In genomic region chr22:48490513-48491411, GRCh38 we compare ENCODE assay signal across 10 cellular contexts.
DNase-seq lines count a peak whose midpoint lies in the region; ATAC-seq and TF ChIP-seq lines count a peak whose summit lies in the region.
"Had no signal": no experiment of that assay in that cellular context is flagged by ENCODE, and none has a peak within 500 bp of the region (broad histone marks: within the 10 kb centered on the region; RNA-seq: fewer than 3 reads in every experiment).

No MANE protein-coding gene starts in this region.

- no peaks in the 10 kb centered on the region for H3K27me3 ChIP-seq in SJSA1 (replicated peaks)
- peaks cover 27% of the 10 kb centered on the region for H3K27me3 ChIP-seq in iPS-18a (ENCODE audit: control insufficient read depth, insufficient read depth, low read length)

- DNase-seq in EL (peak; percentile 13), SJSA1 (ENCODE audit: low read depth in 1 of 2, low spot score in 2 of 2) (peak; percentile 16 to 47), sciatic nerve (ENCODE audit: low spot score) (peak; percentile 56), NCI-H69 (lab: John Stamatoyannopoulos, UW) (no peak), H4 (ENCODE audit: low spot score) (no peak), GM13976 (ENCODE audit: low spot score) (no peak)
- DNase-seq: colonic mucosa, T-helper 9 cell had no signal

- H3K9me3 ChIP-seq in SJSA1 (replicated peaks) (peaks cover 4% of the 10 kb centered on the region), iPS-18a (ENCODE audit: control insufficient read depth, low read depth, low read length) (no peaks in the 10 kb centered on the region)
- H3K9me3 ChIP-seq: colonic mucosa had no signal

- ATAC-seq in sciatic nerve: no peak
- no peak for ATAC-seq in GM21529 (IDR thresholded peaks at IDR 0.05; ENCODE audit: unreplicated experiment)

- H3K27ac ChIP-seq in SJSA1 (no peak overlapping the region), iPS-18a (ENCODE audit: low read length) (no peak overlapping the region)
- H3K27ac ChIP-seq: colonic mucosa had no signal

- H3K9ac ChIP-seq in iPS-18a (ENCODE audit: low read length): peak overlapping the region; percentile 9

- in situ Hi-C loops in GM13976 (cut with MboI; ENCODE audit: low sequenced_read_pairs, unreplicated experiment): loop anchor here (25.0 kb wide), 1 partner anchor 1278 kb away; no protein-coding TSS in a partner anchor

- intact Hi-C loops in sciatic nerve (cut with DNase I): no loop called here

- TF ChIP-seq CTCF in GM13976 (IDR thresholded peaks at IDR 0.05; ENCODE audit: borderline replicate concordance, control extremely low read depth, extremely low read depth, insufficient read depth, missing control alignments): no peak

- H3K4me1 ChIP-seq in SJSA1 (replicated peaks) (peaks cover 25% of the 10 kb centered on the region), iPS-18a (ENCODE audit: control insufficient read depth, low read depth, low read length) (peaks cover 16% of the 10 kb centered on the region)
- H3K4me1 ChIP-seq: colonic mucosa had no signal

- H3K4me3 ChIP-seq in SJSA1 (peak overlapping the region; percentile 94), iPS-18a (ENCODE audit: low read length) (peak overlapping the region; percentile 61)

- H3K36me3 ChIP-seq in SJSA1 (peaks cover 20% of the 10 kb centered on the region), iPS-18a (ENCODE audit: control insufficient read depth, low read depth, low read length) (no peaks in the 10 kb centered on the region)
- H3K36me3 ChIP-seq: colonic mucosa had no signal

Comparison
In these comparisons a context has a peak if more than half of its experiments do, and no peak if none do; other contexts are left out.
1. DNase-seq: peak in EL (single experiment), SJSA1 (2 of 2) and sciatic nerve (single experiment); none in NCI-H69 (single experiment), H4 (single experiment) and GM13976 (single experiment).